In the genomic region with DNA sequence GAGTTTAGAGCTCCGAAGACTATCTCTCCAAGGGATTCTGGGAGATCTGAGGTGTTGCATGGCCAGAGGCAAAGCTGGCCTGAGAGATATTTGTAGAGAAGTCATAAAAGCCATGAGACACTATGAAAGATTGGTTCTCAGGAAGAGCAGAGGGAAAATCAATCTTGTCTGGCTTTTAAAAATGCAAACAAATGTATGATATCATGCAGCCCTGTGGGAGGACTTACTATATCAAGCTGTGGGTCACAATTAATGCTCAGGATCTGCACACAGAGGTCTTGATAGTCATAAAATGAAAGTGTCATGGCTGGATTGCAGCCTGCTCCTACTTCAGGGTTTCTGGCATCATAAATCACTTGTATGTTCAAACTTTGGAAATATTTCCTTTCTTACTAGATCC, we compare ENCODE assay signal across 21 cellular contexts.
"Had no signal": no experiment of that assay in that cellular context is flagged by ENCODE, and none has a peak within 500 bp of the region (broad histone marks: within the 10 kb centered on the region; RNA-seq: fewer than 3 reads in every experiment).

No MANE protein-coding gene starts in this region.

- DNase-seq: activated CD4-positive, alpha-beta T cell treated with anti-CD3 and anti-CD28 coated beads for 4 hours; activated CD8-positive, alpha-beta memory T cell treated with anti-CD3 and anti-CD28 coated beads, Interleukin-2, amount 50 U/mL, for 4 hours; activated CD8-positive, alpha-beta T cell treated with anti-CD3 and anti-CD28 coated beads for 36 hours; activated gamma-delta T cell treated with Interleukin-2 at 50 U/mL for 16 hours; activated naive CD4-positive, alpha-beta T cell treated with anti-CD3 and anti-CD28 coated beads, Interleukin-2, amount 10 ng/mL, durations not matched to agents 7 days and 5 days; activated naive CD8-positive, alpha-beta T cell treated with anti-CD3 and anti-CD28 coated beads for 36 hours; activated T-cell treated with anti-CD3 and anti-CD28 coated beads, Interleukin-2, amount 50 U/mL, for 72 hours; anterior cingulate cortex; MM.1S; NCI-H1105; NCI-H1436; NCI-H1930; NCI-H2171; NCI-H2227 treated with DMSO at 0.1 percent for 48 hours; NCI-H526; NCI-H82; SHP77; SW 1271 had no signal

- H3K27ac ChIP-seq: SJSA1 had no signal

- ATAC-seq: activated CD4-positive, CD25-positive, alpha-beta regulatory T cell treated with anti-CD3 and anti-CD28 coated beads, Interleukin-2, amount 50 U/mL, for 24 hours; activated CD8-positive, alpha-beta T cell treated with anti-CD3 and anti-CD28 coated beads for 36 hours; activated T-cell treated with anti-CD3 and anti-CD28 coated beads, Interleukin-2, amount 50 U/mL, for 72 hours; SK-N-SH treated with all-trans-retinoic acid at 6 μM for 48 hours had no signal

- H3K4me1 ChIP-seq: SJSA1 had no signal

- H3K9me3 ChIP-seq: SJSA1 had no signal

- H3K27me3 ChIP-seq: SJSA1 had no signal

- H3K36me3 ChIP-seq: SJSA1 had no signal

- H3K4me3 ChIP-seq: SJSA1 had no signal
